In the genomic region with DNA sequence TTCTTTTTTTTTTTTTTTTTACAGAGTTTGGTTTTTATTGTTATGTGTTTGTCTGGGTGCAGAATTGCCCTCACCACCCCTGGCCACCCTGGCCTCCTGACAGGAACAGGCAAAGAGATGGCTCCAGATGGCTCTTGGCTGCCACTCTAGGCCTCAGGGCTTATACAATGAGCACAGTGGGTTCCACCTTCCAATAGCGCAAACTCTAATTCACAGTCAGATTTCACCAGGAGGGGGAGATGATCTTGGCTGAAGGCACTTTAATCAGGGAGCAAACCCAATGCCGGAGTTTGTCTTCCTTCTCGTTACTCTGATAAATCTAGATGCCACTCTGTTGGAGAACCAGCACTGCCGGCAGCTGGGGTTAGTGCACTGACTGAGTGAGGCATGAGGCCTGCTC, we compare ENCODE assay signal across 28 cellular contexts. TPM values are rescaled to one million over a fixed set of nuclear protein-coding genes. Genes with fewer than 3 reads are reported as not detected.
DNase-seq lines count a peak whose midpoint lies in the region; ATAC-seq and TF ChIP-seq lines count a peak whose summit lies in the region.
"Had no signal": no experiment of that assay in that cellular context is flagged by ENCODE, and none has a peak within 500 bp of the region (broad histone marks: within the 10 kb centered on the region; RNA-seq: fewer than 3 reads in every experiment).

No MANE protein-coding gene starts in this region.

- ATAC-seq in HG02798 (IDR thresholded peaks at IDR 0.05; ENCODE audit: poor library complexity, unreplicated experiment) (no peak), GM19452 (IDR thresholded peaks at IDR 0.05; ENCODE audit: unreplicated experiment) (no peak)
- ATAC-seq: activated CD8-positive, alpha-beta T cell treated with anti-CD3 and anti-CD28 coated beads for 36 hours; activated naive CD8-positive, alpha-beta T cell treated with anti-CD3 and anti-CD28 coated beads, Interleukin-2, amount 50 U/mL, for 24 hours; gastrocnemius medialis; left ventricle myocardium superior; naive thymus-derived CD8-positive, alpha-beta T cell; Panc1 had no signal

- POLR2A ChIA-PET in SK-N-SH (lab: Yijun Ruan, JAX): no interaction called here

- H3K9me2 ChIP-seq in SK-N-SH: no peaks in the 10 kb centered on the region

- H3K4me1 Mint-ChIP-seq in endodermal cell: peaks cover 6% of the 10 kb centered on the region
- H3K4me1 Mint-ChIP-seq: activated naive CD8-positive, alpha-beta T cell treated with anti-CD3 and anti-CD28 coated beads, Interleukin-2, amount 50 U/mL, for 24 hours; CD8-positive, alpha-beta memory T cell; IgD-negative memory B cell; naive thymus-derived CD8-positive, alpha-beta T cell had no signal

- H3K79me2 ChIP-seq in SK-N-SH (ENCODE audit: insufficient read depth): no peaks in the 10 kb centered on the region

- H3K9ac ChIP-seq in SK-N-SH: no peak overlapping the region
- no peak overlapping the region for H3K9ac ChIP-seq in endodermal cell (ENCODE audit: extremely low read depth, low read length, poor library complexity, severe bottlenecking)

- no peaks in the 10 kb centered on the region for H4K20me1 ChIP-seq in SK-N-SH (ENCODE audit: insufficient read depth)

- TF ChIP-seq EP300 in SK-N-SH (IDR thresholded peaks at IDR 0.05; ENCODE audit: borderline replicate concordance in 1 of 2, low read depth in 1 of 2, low read length in 1 of 2): peak in 1 of 2 experiments; percentile 41; a peak in 1 of 4 replicates

- no peak overlapping the region for H2AFZ ChIP-seq in SK-N-SH (ENCODE audit: low read depth)

- H3K4me3 ChIP-seq in SK-N-SH (ENCODE audit: low read depth in 2 of 2, low read length in 1 of 2): no peak overlapping the region
- H3K4me3 ChIP-seq in endodermal cell (ENCODE audit: low read length): no peak overlapping the region
- H3K4me3 ChIP-seq: esophagus muscularis mucosa, gastrocnemius medialis, HAP-1 had no signal

- H3K9me3 ChIP-seq in SK-N-SH (no peaks in the 10 kb centered on the region), endodermal cell (ENCODE audit: control insufficient read depth, low read length) (no peaks in the 10 kb centered on the region)
- H3K9me3 ChIP-seq: esophagus muscularis mucosa, gastrocnemius medialis, HAP-1 had no signal

- H3K27me3 Mint-ChIP-seq in endodermal cell (ENCODE audit: insufficient read depth): no peaks in the 10 kb centered on the region
- H3K27me3 Mint-ChIP-seq: activated CD8-positive, alpha-beta T cell treated with anti-CD3 and anti-CD28 coated beads for 36 hours had no signal

- H3K36me3 Mint-ChIP-seq in endodermal cell (ENCODE audit: low read depth): peaks cover 44% of the 10 kb centered on the region
- H3K36me3 Mint-ChIP-seq: IgD-negative memory B cell; naive thymus-derived CD8-positive, alpha-beta T cell had no signal

- H3K4me3 Mint-ChIP-seq in endodermal cell: no peak overlapping the region
- H3K4me3 Mint-ChIP-seq: activated CD8-positive, alpha-beta T cell treated with anti-CD3 and anti-CD28 coated beads for 36 hours; activated naive CD8-positive, alpha-beta T cell treated with anti-CD3 and anti-CD28 coated beads, Interleukin-2, amount 50 U/mL, for 24 hours; CD8-positive, alpha-beta memory T cell; IgD-negative memory B cell; naive thymus-derived CD8-positive, alpha-beta T cell had no signal

- H3F3A ChIP-seq in SK-N-SH (replicated peaks; ENCODE audit: insufficient read depth): no peaks in the 10 kb centered on the region

- H3K4me2 ChIP-seq in SK-N-SH: no peak overlapping the region

- no peaks in the 10 kb centered on the region for H3K27me3 ChIP-seq in SK-N-SH (ENCODE audit: insufficient read depth)
- no peaks in the 10 kb centered on the region for H3K27me3 ChIP-seq in endodermal cell (ENCODE audit: control insufficient read depth, insufficient read depth, low read length, poor library complexity, severe bottlenecking)
- H3K27me3 ChIP-seq: esophagus muscularis mucosa, gastrocnemius medialis had no signal

- DNase-seq in NCI-H1092 (lab: John Stamatoyannopoulos, UW) (peak; percentile 28), NCI-H1092 treated with DMSO at 0.1 percent for 48 hours (lab: John Stamatoyannopoulos, UW) (no peak), NCI-H146 (lab: John Stamatoyannopoulos, UW) (peak; percentile 42), SK-N-SH (peak; percentile 22), endodermal cell (peak; percentile 61), NCI-H2227 (lab: John Stamatoyannopoulos, UW; ENCODE audit: unreplicated experiment) (no peak)
- DNase-seq: 8988T; activated CD4-positive, alpha-beta T cell treated with anti-CD3 and anti-CD28 coated beads for 1 hour; activated CD8-positive, alpha-beta T cell treated with anti-CD3 and anti-CD28 coated beads for 36 hours; activated effector memory CD4-positive, alpha-beta T cell treated with anti-CD3 and anti-CD28 coated beads, Interleukin-2, amount 50 U/mL, for 16 hours; activated naive CD8-positive, alpha-beta T cell treated with anti-CD3 and anti-CD28 coated beads, Interleukin-2, amount 50 U/mL, for 24 hours; CD8-positive, alpha-beta memory T cell; gastrocnemius medialis; left ventricle myocardium superior; midbrain; naive thymus-derived CD8-positive, alpha-beta T cell; NCI-H2171 treated with DMSO at 0.1 percent for 48 hours; SIG-M5; small intestine; stimulated activated CD4-positive, alpha-beta T cell treated with anti-CD3 and anti-CD28 coated beads, Interleukin-1b, Interleukin-23, amount 100 ng/mL, for 48 hours; T-helper 1 cell; trophoblast cell had no signal

- CTCF ChIA-PET in SK-N-SH (lab: Yijun Ruan, JAX): interaction anchor here (0.6 to 1.1 kb wide), 3 partner anchors 25 to 57 kb away, joined by 3 to 4 read pairs (median 3); a partner anchor contains a TSS

- H3K36me3 ChIP-seq in SK-N-SH (replicated peaks in 1 of 2; ENCODE audit: control insufficient read depth in 1 of 2, insufficient read depth in 2 of 2, low read length in 1 of 2) (no peaks in the 10 kb centered on the region), endodermal cell (ENCODE audit: control insufficient read depth, insufficient read depth, low read length) (peaks cover 72% of the 10 kb centered on the region)
- H3K36me3 ChIP-seq: esophagus muscularis mucosa, gastrocnemius medialis, HAP-1 had no signal

- H3K9me3 Mint-ChIP-seq in endodermal cell: no peaks in the 10 kb centered on the region
- H3K9me3 Mint-ChIP-seq: activated CD8-positive, alpha-beta T cell treated with anti-CD3 and anti-CD28 coated beads for 36 hours; activated naive CD8-positive, alpha-beta T cell treated with anti-CD3 and anti-CD28 coated beads, Interleukin-2, amount 50 U/mL, for 24 hours; CD8-positive, alpha-beta memory T cell; IgD-negative memory B cell; naive thymus-derived CD8-positive, alpha-beta T cell had no signal

- 60% methylated on average over 4 of the region's 4 CpGs for WGBS in SK-N-SH (ENCODE audit: low lambda C conversion rate)
- WGBS in endodermal cell (ENCODE audit: insufficient coverage in 1 of 2, insufficient read length in 1 of 2), 2 experiments: 97 to 100% methylated on average over 3 to 4 of the region's 4 CpGs

- H3K27ac Mint-ChIP-seq in endodermal cell: no peak overlapping the region
- H3K27ac Mint-ChIP-seq: activated CD8-positive, alpha-beta T cell treated with anti-CD3 and anti-CD28 coated beads for 36 hours; activated naive CD8-positive, alpha-beta T cell treated with anti-CD3 and anti-CD28 coated beads, Interleukin-2, amount 50 U/mL, for 24 hours; CD8-positive, alpha-beta memory T cell; IgD-negative memory B cell; naive thymus-derived CD8-positive, alpha-beta T cell had no signal

- TF ChIP-seq RAD21 in SK-N-SH (IDR thresholded peaks at IDR 0.05; ENCODE audit: low read length): peak; percentile 16; the same call in 1 of the 2 replicates

- peaks cover 5 to 17% of the 10 kb centered on the region in 2 experiments; a peak in 3 of 4 replicates for H3K4me1 ChIP-seq in SK-N-SH (ENCODE audit: control insufficient read depth in 1 of 2, insufficient read depth in 2 of 2, low read depth in 1 of 2, low read length in 1 of 2)
- H3K4me1 ChIP-seq in endodermal cell (ENCODE audit: control insufficient read depth, insufficient read depth, low read length): no peaks in the 10 kb centered on the region
- H3K4me1 ChIP-seq: esophagus muscularis mucosa, gastrocnemius medialis, HAP-1 had no signal

- TF ChIP-seq CTCF in SK-N-SH (IDR thresholded peaks at IDR 0.05) (no peak), endodermal cell (conservative IDR thresholded peaks at IDR 0.05) (peak; percentile 30)

- H3K27ac ChIP-seq in SK-N-SH (ENCODE audit: low read depth in 2 of 2, low read length in 1 of 2) (peak overlapping the region in 1 of 2 experiments; percentile 54; a peak in 2 of 4 replicates), endodermal cell (ENCODE audit: low read depth, low read length) (no peak overlapping the region)
- H3K27ac ChIP-seq: esophagus muscularis mucosa, gastrocnemius medialis had no signal

TF ChIP-seq in SK-N-SH, 30 proteins besides CTCF, POLR2A, EP300 and RAD21:
- TF ChIP-seq, protein P1, sequence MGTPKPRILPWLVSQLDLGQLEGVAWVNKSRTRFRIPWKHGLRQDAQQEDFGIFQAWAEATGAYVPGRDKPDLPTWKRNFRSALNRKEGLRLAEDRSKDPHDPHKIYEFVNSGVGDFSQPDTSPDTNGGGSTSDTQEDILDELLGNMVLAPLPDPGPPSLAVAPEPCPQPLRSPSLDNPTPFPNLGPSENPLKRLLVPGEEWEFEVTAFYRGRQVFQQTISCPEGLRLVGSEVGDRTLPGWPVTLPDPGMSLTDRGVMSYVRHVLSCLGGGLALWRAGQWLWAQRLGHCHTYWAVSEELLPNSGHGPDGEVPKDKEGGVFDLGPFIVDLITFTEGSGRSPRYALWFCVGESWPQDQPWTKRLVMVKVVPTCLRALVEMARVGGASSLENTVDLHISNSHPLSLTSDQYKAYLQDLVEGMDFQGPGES (IDR thresholded peaks at IDR 0.05; ENCODE audit: low read depth, low read length): no peak
- peak; percentile 26 for TF ChIP-seq CHD2 (IDR thresholded peaks at IDR 0.05; ENCODE audit: low read length, partially characterized antibody)

RNA-seq across cellular contexts. Expression of a gene that starts 24.9 kb away (rescaled TPM):
- 18.2 and 25.9 TPM in 2 replicates for polyA plus RNA-seq in SK-N-SH (2012; rRNA removed)
- 24.6 and 30.2 TPM in 2 replicates for polyA plus RNA-seq in SK-N-SH (2012; cell fraction: cytosol; rRNA removed)
- 6.2 and 10.6 TPM in 2 replicates for polyA plus RNA-seq in SK-N-SH (2012; cell fraction: nucleus; rRNA removed)
- total RNA-seq in endodermal cell: 100 to 1,000 TPM; 237 to 298 TPM
- 128 TPM for polyA plus RNA-seq in endodermal cell (2013, experiment 1 of 2)
- polyA plus RNA-seq in endodermal cell (2013, experiment 2 of 2): 134 TPM
- total RNA-seq: activated CD8-positive, alpha-beta T cell treated with anti-CD3 and anti-CD28 coated beads for 36 hours; CD8-positive, alpha-beta memory T cell; naive thymus-derived CD8-positive, alpha-beta T cell had no signal
- polyA plus RNA-seq: CD8-positive, alpha-beta memory T cell; IgD-negative memory B cell had no signal

Comparison
In these comparisons a context has a peak if more than half of its experiments do, and no peak if none do; other contexts are left out.
1. DNase-seq: peak in NCI-H1092 (single experiment), NCI-H146 (single experiment), SK-N-SH (single experiment) and endodermal cell (single experiment); none in NCI-H1092 treated with DMSO at 0.1 percent for 48 hours (single experiment) and NCI-H2227 (single experiment).